16 cellular contexts compared by ENCODE assay signal in the genomic region with DNA sequence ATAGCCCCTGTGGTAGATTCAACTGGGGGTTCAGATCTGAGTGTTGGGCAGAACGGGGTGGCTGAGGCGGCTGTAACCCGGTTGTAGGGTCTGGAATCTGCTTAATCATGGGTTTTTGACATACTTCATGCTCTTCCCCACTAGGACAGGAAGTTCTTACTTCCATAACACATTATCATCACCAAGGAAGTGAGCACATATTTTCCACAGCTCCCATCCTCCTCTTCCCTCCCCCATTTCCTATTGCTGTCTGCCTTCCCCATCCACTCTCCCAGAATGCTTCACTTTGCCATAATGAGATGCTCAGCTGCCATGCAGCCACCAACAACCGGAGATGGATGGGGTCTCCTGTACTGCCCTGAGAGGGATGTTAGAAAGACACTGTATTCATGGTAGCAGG. TPM values are rescaled to one million over a fixed set of nuclear protein-coding genes. Genes with fewer than 3 reads are reported as not detected.
DNase-seq lines count a peak whose midpoint lies in the region; ATAC-seq and TF ChIP-seq lines count a peak whose summit lies in the region.
"Had no signal": no experiment of that assay in that cellular context is flagged by ENCODE, and none has a peak within 500 bp of the region (broad histone marks: within the 10 kb centered on the region; RNA-seq: fewer than 3 reads in every experiment).

No MANE protein-coding gene starts in this region.

- no peak overlapping the region for H3K9ac ChIP-seq in neural progenitor cell
- H3K9ac ChIP-seq: parathyroid adenoma had no signal

- peak overlapping the region; percentile 47 for H3K4me2 ChIP-seq in neural progenitor cell

- no peak for ATAC-seq in GM18505 (IDR thresholded peaks at IDR 0.05; ENCODE audit: unreplicated experiment)

- H3K4me3 Mint-ChIP-seq in activated CD4-positive, alpha-beta memory T cell treated with anti-CD3 and anti-CD28 coated beads for 36 hours, result no peak overlapping the region
- no peak overlapping the region for H3K4me3 Mint-ChIP-seq in activated CD4-positive, alpha-beta memory T cell treated with anti-CD3 and anti-CD28 coated beads, Interleukin-2, amount 10 ng/mL, durations not matched to agents 7 days and 5 days
- no peak overlapping the region for H3K4me3 Mint-ChIP-seq in neural progenitor cell
- H3K4me3 Mint-ChIP-seq: activated T-helper 1 cell treated with anti-CD3 and anti-CD28 coated beads, Interleukin-12 subunit alpha, Interleukin-12 subunit beta, Interleukin-2, Interleukin-4 antibody, amounts not matched to agents 30 ng/mL and 10 ng/mL and 1 ng/mL, durations not matched to agents 14 hours and 24 hours and 36 hours; HFFc6; T-helper 1 cell treated with Interleukin-12 subunit alpha and Interleukin-12 subunit beta and Interleukin-4 antibody, amounts not matched to agents 30 μg/mL and 1 μg/mL, for 36 hours had no signal

- H4K20me1 ChIP-seq in neural progenitor cell (ENCODE audit: low read depth), result no peaks in the 10 kb centered on the region

- POLR2A ChIA-PET in activated CD4-positive, alpha-beta memory T cell treated with anti-CD3 and anti-CD28 coated beads for 36 hours (lab: Charles Lee), result interaction anchor here (0.9 kb wide), 1 partner anchor 171 kb away, joined by 3 read pairs; no protein-coding TSS in a partner anchor
- POLR2A ChIA-PET in activated CD4-positive, alpha-beta memory T cell treated with anti-CD3 and anti-CD28 coated beads, Interleukin-2, amount 10 ng/mL, durations not matched to agents 7 days and 5 days (lab: Charles Lee), result no interaction called here

- CTCF ChIA-PET in activated CD4-positive, alpha-beta memory T cell treated with anti-CD3 and anti-CD28 coated beads for 36 hours (lab: Charles Lee), result interaction anchor here (0.6 to 1.2 kb wide), 2 partner anchors 60 to 122 kb away, joined by 3 to 4 read pairs; no protein-coding TSS in a partner anchor
- CTCF ChIA-PET in activated CD4-positive, alpha-beta memory T cell treated with anti-CD3 and anti-CD28 coated beads, Interleukin-2, amount 10 ng/mL, durations not matched to agents 7 days and 5 days (lab: Charles Lee), result no interaction called here

- H3K9me3 Mint-ChIP-seq in activated CD4-positive, alpha-beta memory T cell treated with anti-CD3 and anti-CD28 coated beads for 36 hours, result no peaks in the 10 kb centered on the region
- no peaks in the 10 kb centered on the region for H3K9me3 Mint-ChIP-seq in activated CD4-positive, alpha-beta memory T cell treated with anti-CD3 and anti-CD28 coated beads, Interleukin-2, amount 10 ng/mL, durations not matched to agents 7 days and 5 days
- H3K9me3 Mint-ChIP-seq in neural progenitor cell, result no peaks in the 10 kb centered on the region
- H3K9me3 Mint-ChIP-seq: activated T-helper 1 cell treated with anti-CD3 and anti-CD28 coated beads, Interleukin-12 subunit alpha, Interleukin-12 subunit beta, Interleukin-2, Interleukin-4 antibody, amounts not matched to agents 30 ng/mL and 10 ng/mL and 1 ng/mL, durations not matched to agents 14 hours and 24 hours and 36 hours; HFFc6; T-helper 1 cell treated with Interleukin-12 subunit alpha and Interleukin-12 subunit beta and Interleukin-4 antibody, amounts not matched to agents 30 μg/mL and 1 μg/mL, for 36 hours had no signal

- DNase-seq in activated CD4-positive, alpha-beta memory T cell treated with anti-CD3 and anti-CD28 coated beads for 36 hours, result peak; percentile 11
- DNase-seq in activated CD4-positive, alpha-beta memory T cell treated with anti-CD3 and anti-CD28 coated beads, Interleukin-2, amount 10 ng/mL, durations not matched to agents 7 days and 5 days, result no peak
- DNase-seq in HL-60 (ENCODE audit: low read depth in 1 of 2, low spot score in 1 of 2), result peak; percentile 21 to 53
- peak; percentile 40 for DNase-seq in amniotic epithelial cell (ENCODE audit: low read depth)
- DNase-seq in neural progenitor cell (ENCODE audit: low spot score), result no peak
- no peak for DNase-seq in nucleus accumbens (lab: John Stamatoyannopoulos, UW)
- DNase-seq in NOMO-1 (lab: John Stamatoyannopoulos, UW; ENCODE audit: unreplicated experiment in 2 of 2), result no peak
- DNase-seq: activated CD4-positive, alpha-beta T cell treated with anti-CD3 and anti-CD28 coated beads for 48 hours; HFFc6; NCI-H1048; thyroid gland had no signal

- H3K79me2 ChIP-seq in neural progenitor cell (ENCODE audit: low read depth), result no peaks in the 10 kb centered on the region
- H3K79me2 ChIP-seq: parathyroid adenoma had no signal

- H3K4me3 ChIP-seq in HL-60 (replicated peaks; ENCODE audit: insufficient read depth, low read length), result no peak overlapping the region
- H3K4me3 ChIP-seq in neural progenitor cell, result no peak overlapping the region
- H3K4me3 ChIP-seq: ascending aorta, thyroid gland had no signal

- peaks cover 4% of the 10 kb centered on the region for H3K27me3 Mint-ChIP-seq in activated CD4-positive, alpha-beta memory T cell treated with anti-CD3 and anti-CD28 coated beads for 36 hours
- peaks cover 1% of the 10 kb centered on the region for H3K27me3 Mint-ChIP-seq in activated CD4-positive, alpha-beta memory T cell treated with anti-CD3 and anti-CD28 coated beads, Interleukin-2, amount 10 ng/mL, durations not matched to agents 7 days and 5 days
- H3K27me3 Mint-ChIP-seq in neural progenitor cell (ENCODE audit: insufficient read depth, low read depth), result peaks cover 10% of the 10 kb centered on the region

- H3K27me3 ChIP-seq in HL-60 (ENCODE audit: insufficient read depth, poor library complexity, severe bottlenecking), result no peaks in the 10 kb centered on the region
- peaks cover 5% of the 10 kb centered on the region for H3K27me3 ChIP-seq in neural progenitor cell
- H3K27me3 ChIP-seq: ascending aorta, thyroid gland had no signal

- H3K36me3 ChIP-seq in neural progenitor cell, result no peaks in the 10 kb centered on the region
- H3K36me3 ChIP-seq: ascending aorta, thyroid gland had no signal

- peaks cover 31% of the 10 kb centered on the region for H3K4me1 ChIP-seq in neural progenitor cell
- H3K4me1 ChIP-seq: parathyroid adenoma, thyroid gland had no signal

- TF ChIP-seq POLR2A in GM18505 (IDR thresholded peaks at IDR 0.05; ENCODE audit: borderline replicate concordance, extremely low read depth, insufficient read depth, insufficient read length), result no peak

- H3K9me3 ChIP-seq in neural progenitor cell (ENCODE audit: low read depth), result no peaks in the 10 kb centered on the region
- H3K9me3 ChIP-seq: ascending aorta, thyroid gland had no signal

- TF ChIP-seq CTCF in HL-60 (IDR thresholded peaks at IDR 0.05; ENCODE audit: insufficient read depth, low read length), result no peak
- TF ChIP-seq CTCF in neural progenitor cell (IDR thresholded peaks at IDR 0.05), result no peak

- H3K27ac ChIP-seq in HL-60 (replicated peaks) (no peak overlapping the region; the same call in 1 of the 2 replicates), neural progenitor cell (no peak overlapping the region)
- H3K27ac ChIP-seq: ascending aorta, parathyroid adenoma, thyroid gland had no signal

- H3K27ac Mint-ChIP-seq in activated CD4-positive, alpha-beta memory T cell treated with anti-CD3 and anti-CD28 coated beads for 36 hours, result no peak overlapping the region
- H3K27ac Mint-ChIP-seq in activated CD4-positive, alpha-beta memory T cell treated with anti-CD3 and anti-CD28 coated beads, Interleukin-2, amount 10 ng/mL, durations not matched to agents 7 days and 5 days, result no peak overlapping the region
- H3K27ac Mint-ChIP-seq in neural progenitor cell, result peak overlapping the region; percentile 43
- H3K27ac Mint-ChIP-seq: activated T-helper 1 cell treated with anti-CD3 and anti-CD28 coated beads, Interleukin-12 subunit alpha, Interleukin-12 subunit beta, Interleukin-2, Interleukin-4 antibody, amounts not matched to agents 30 ng/mL and 10 ng/mL and 1 ng/mL, durations not matched to agents 14 hours and 24 hours and 36 hours; HFFc6; T-helper 1 cell treated with Interleukin-12 subunit alpha and Interleukin-12 subunit beta and Interleukin-4 antibody, amounts not matched to agents 30 μg/mL and 1 μg/mL, for 36 hours had no signal

- no peaks in the 10 kb centered on the region for H3K36me3 Mint-ChIP-seq in activated CD4-positive, alpha-beta memory T cell treated with anti-CD3 and anti-CD28 coated beads for 36 hours
- H3K36me3 Mint-ChIP-seq in activated CD4-positive, alpha-beta memory T cell treated with anti-CD3 and anti-CD28 coated beads, Interleukin-2, amount 10 ng/mL, durations not matched to agents 7 days and 5 days (ENCODE audit: low read depth), result no peaks in the 10 kb centered on the region
- H3K36me3 Mint-ChIP-seq in neural progenitor cell, result no peaks in the 10 kb centered on the region

- peak overlapping the region; percentile 76 for H2AFZ ChIP-seq in neural progenitor cell (replicated peaks)
- H2AFZ ChIP-seq: parathyroid adenoma had no signal

- peaks cover 4% of the 10 kb centered on the region for H3K4me1 Mint-ChIP-seq in activated CD4-positive, alpha-beta memory T cell treated with anti-CD3 and anti-CD28 coated beads for 36 hours (ENCODE audit: low read depth)
- H3K4me1 Mint-ChIP-seq in activated CD4-positive, alpha-beta memory T cell treated with anti-CD3 and anti-CD28 coated beads, Interleukin-2, amount 10 ng/mL, durations not matched to agents 7 days and 5 days, result no peaks in the 10 kb centered on the region
- peaks cover 33% of the 10 kb centered on the region for H3K4me1 Mint-ChIP-seq in neural progenitor cell

- H3F3A ChIP-seq in neural progenitor cell (ENCODE audit: low read depth), result peaks cover 15% of the 10 kb centered on the region

- intact Hi-C loops in activated CD4-positive, alpha-beta memory T cell treated with anti-CD3 and anti-CD28 coated beads for 36 hours (cut with micrococcal nuclease), result no loop called here

RNA-seq across cellular contexts. Expression of a gene that starts 6.4 kb away (rescaled TPM):
- total RNA-seq in activated CD4-positive, alpha-beta memory T cell treated with anti-CD3 and anti-CD28 coated beads for 36 hours, result 10 to 100 TPM; 23.5 to 25.1 TPM
- total RNA-seq in activated CD4-positive, alpha-beta memory T cell treated with anti-CD3 and anti-CD28 coated beads, Interleukin-2, amount 10 ng/mL, durations not matched to agents 7 days and 5 days, result 10 to 100 TPM; 28.9 TPM
- 98.7 and 180 TPM in 2 replicates for total RNA-seq in neural progenitor cell (ENCODE audit: low replicate concordance)

Comparison
In these comparisons a context has a peak if more than half of its experiments do, and no peak if none do; other contexts are left out.
1. DNase-seq: peak in activated CD4-positive, alpha-beta memory T cell treated with anti-CD3 and anti-CD28 coated beads for 36 hours (single experiment), HL-60 (2 of 2) and amniotic epithelial cell (single experiment); none in activated CD4-positive, alpha-beta memory T cell treated with anti-CD3 and anti-CD28 coated beads, Interleukin-2, amount 10 ng/mL, durations not matched to agents 7 days and 5 days (single experiment), neural progenitor cell (single experiment), nucleus accumbens (0 of 56) and NOMO-1 (0 of 2).